In the genomic region with DNA sequence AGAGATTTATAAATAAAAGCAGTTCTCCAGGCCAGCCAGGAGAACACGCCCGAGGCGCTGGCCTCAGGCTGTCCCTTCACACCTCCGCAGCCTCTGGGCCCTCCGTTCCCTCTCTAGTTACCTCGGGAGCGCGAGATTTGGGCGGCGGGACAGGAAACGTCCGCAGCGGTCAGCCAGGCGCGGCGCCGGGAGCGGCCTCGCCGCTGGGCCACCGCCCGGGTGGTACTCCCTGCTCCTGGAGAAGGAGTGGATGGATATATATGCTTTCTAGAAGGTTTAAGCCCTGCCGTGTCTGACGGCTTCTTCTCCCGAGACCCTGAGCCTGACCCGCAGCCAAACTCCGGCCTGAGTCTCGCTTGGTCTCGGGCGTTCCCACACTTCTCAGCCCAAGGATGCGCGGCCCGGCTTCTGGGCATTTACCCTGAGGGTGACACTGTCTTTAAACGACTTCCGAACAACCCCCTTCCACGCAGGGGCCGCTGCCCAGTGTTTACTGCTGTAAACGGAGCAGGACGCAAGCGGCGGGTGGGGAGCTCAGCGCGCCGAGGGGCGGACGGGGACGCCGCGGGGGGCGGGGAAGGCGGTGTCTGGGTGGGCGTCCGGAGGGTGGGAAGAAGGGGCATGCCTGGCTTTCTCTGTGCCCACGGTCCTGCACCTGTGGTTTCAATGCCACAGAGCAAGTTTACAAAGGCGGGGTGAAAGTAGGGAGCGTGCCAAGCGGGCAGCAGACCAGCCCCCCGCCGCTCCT, we compare ENCODE assay signal across 9 cellular contexts. TPM values are rescaled to one million over a fixed set of nuclear protein-coding genes. Genes with fewer than 3 reads are reported as not detected.
DNase-seq lines count a peak whose midpoint lies in the region; ATAC-seq and TF ChIP-seq lines count a peak whose summit lies in the region.
"Had no signal": no experiment of that assay in that cellular context is flagged by ENCODE, and none has a peak within 500 bp of the region (broad histone marks: within the 10 kb centered on the region; RNA-seq: fewer than 3 reads in every experiment).

No MANE protein-coding gene starts in this region.

- H3K4me2 ChIP-seq in KMS-11: peak overlapping the region; percentile 39; the same call in 1 of the 2 replicates

- H3K36me3 ChIP-seq in KMS-11 (ENCODE audit: insufficient read depth) (no peaks in the 10 kb centered on the region), neuron (ENCODE audit: insufficient read depth, low read length) (peaks cover 23% of the 10 kb centered on the region)

- H3K36me3 Mint-ChIP-seq in chondrocyte (ENCODE audit: low read depth): peaks cover 17% of the 10 kb centered on the region

- no peak overlapping the region for H3K27ac ChIP-seq in KMS-11

- TF ChIP-seq CTCF in KMS-11 (conservative IDR thresholded peaks at IDR 0.05; ENCODE audit: low read depth, low read length): no peak
- TF ChIP-seq CTCF in chondrocyte (IDR thresholded peaks at IDR 0.05): no peak

- no peaks in the 10 kb centered on the region for H3K27me3 Mint-ChIP-seq in chondrocyte (ENCODE audit: low read depth)

- peak overlapping the region; percentile 52; the same call in 1 of the 2 replicates for H3K9ac ChIP-seq in KMS-11

- no peaks in the 10 kb centered on the region for H4K20me1 ChIP-seq in KMS-11 (ENCODE audit: insufficient read depth)

- H3K27me3 ChIP-seq in KMS-11 (ENCODE audit: insufficient read depth, low read depth): 0 out of 2 replicates have a peak, but pooled peaks cover 4% of the 10 kb centered on the region
- no peaks in the 10 kb centered on the region for H3K27me3 ChIP-seq in neuron (ENCODE audit: insufficient read depth, low read length)

- H3K9me3 Mint-ChIP-seq in chondrocyte (ENCODE audit: low read depth): no peaks in the 10 kb centered on the region
- H3K9me3 Mint-ChIP-seq: T-helper 2 cell treated with Interferon-gamma antibody and Interleukin-4, amounts not matched to agents 5 μg/mL and 100 μg/mL, for 36 hours had no signal

- DNase-seq in COLO668 (lab: John Stamatoyannopoulos, UW; ENCODE audit: unreplicated experiment) (peak; percentile 85), chondrocyte (ENCODE audit: low spot score) (no peak), SKM-1 treated with dmso at 0.1 percent for 144 hours (lab: John Stamatoyannopoulos, UW; ENCODE audit: unreplicated experiment) (no peak), NCI-H1694 (lab: John Stamatoyannopoulos, UW) (no peak)
- no peak for DNase-seq in effector CD4-positive, alpha-beta T cell

- H3K4me3 ChIP-seq in KMS-11 (IDR thresholded peaks at IDR 0.05; ENCODE audit: insufficient read depth, low read depth, low read length): no peak overlapping the region
- H3K4me3 ChIP-seq in neuron (ENCODE audit: low read length): peak overlapping the region; percentile 95

- peak overlapping the region; percentile 88 for H3K27ac Mint-ChIP-seq in chondrocyte (ENCODE audit: unreplicated experiment)

- H3K4me1 ChIP-seq in KMS-11 (ENCODE audit: low read depth, poor library complexity, severe bottlenecking): no peaks in the 10 kb centered on the region
- H3K4me1 ChIP-seq in neuron (ENCODE audit: insufficient read depth, low read length): peaks cover 27% of the 10 kb centered on the region

- no peak for ATAC-seq in HG03095 (IDR thresholded peaks at IDR 0.05; ENCODE audit: unreplicated experiment)

- no peaks in the 10 kb centered on the region for H3K9me3 ChIP-seq in neuron (ENCODE audit: low read length)

- peaks cover 26% of the 10 kb centered on the region for H3K4me1 Mint-ChIP-seq in chondrocyte (ENCODE audit: low read depth)

- H2AFZ ChIP-seq in KMS-11 (ENCODE audit: low read depth): peak overlapping the region; percentile 73
- no peak overlapping the region for H2AFZ ChIP-seq in neuron (ENCODE audit: low read depth, low read length)

- peak overlapping the region; percentile 72 for H3K4me3 Mint-ChIP-seq in chondrocyte (ENCODE audit: unreplicated experiment)
- H3K4me3 Mint-ChIP-seq: T-helper 2 cell treated with Interferon-gamma antibody and Interleukin-4, amounts not matched to agents 5 μg/mL and 100 μg/mL, for 36 hours had no signal

- H3K79me2 ChIP-seq in KMS-11 (ENCODE audit: insufficient read depth, low read depth): peaks cover 21% of the 10 kb centered on the region

RNA-seq across cellular contexts. Expression of gene ZIC2, which starts 2.0 kb away (rescaled TPM):
- 26.4 to 55.8 TPM (median 30.6 TPM) in 3 replicates for total RNA-seq in chondrocyte

RNA-seq across cellular contexts. Expression of gene ZIC5, which starts 8.1 kb away (rescaled TPM):
- 2.7 to 5.8 TPM (median 3.1 TPM) in 3 replicates for total RNA-seq in chondrocyte
